10 cellular contexts compared by ENCODE assay signal in the genomic region with DNA sequence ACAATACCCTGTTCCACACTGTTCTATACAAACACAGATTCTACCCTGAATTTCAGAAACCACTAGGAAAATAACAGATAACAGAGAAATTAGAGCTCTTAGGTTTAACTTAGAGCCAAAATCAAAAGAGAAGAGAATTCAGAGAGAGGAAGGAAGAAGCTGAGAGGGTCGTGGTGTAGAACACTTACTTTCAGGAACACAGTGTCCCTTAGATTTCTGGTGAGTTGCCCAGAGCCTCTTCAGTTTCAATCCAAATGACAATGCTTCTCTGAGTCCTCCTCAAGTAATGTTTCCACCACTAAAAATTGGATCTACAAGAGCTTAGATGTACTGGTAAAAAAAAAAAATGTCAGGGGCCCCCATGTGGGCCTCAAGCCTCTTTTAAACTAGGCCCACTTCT. TPM values are rescaled to one million over a fixed set of nuclear protein-coding genes. Genes with fewer than 3 reads are reported as not detected.
DNase-seq lines count a peak whose midpoint lies in the region; ATAC-seq and TF ChIP-seq lines count a peak whose summit lies in the region.
"Had no signal": no experiment of that assay in that cellular context is flagged by ENCODE, and none has a peak within 500 bp of the region (broad histone marks: within the 10 kb centered on the region; RNA-seq: fewer than 3 reads in every experiment).

No MANE protein-coding gene starts in this region.

- H3K4me1 Mint-ChIP-seq in naive thymus-derived CD4-positive, alpha-beta T cell, result peaks cover 34 to 71% (median 58%) of the 10 kb centered on the region in 7 donors

- TF ChIP-seq CTCF in dorsolateral prefrontal cortex (IDR thresholded peaks at IDR 0.05 in 54 of 56, conservative IDR thresholded peaks at IDR 0.05 in 2 of 56; ENCODE audit: low read depth in 1 of 56, partially characterized antibody in 56 of 56) (no peak), vagina (IDR thresholded peaks at IDR 0.05) (no peak)

- CTCF ChIA-PET in naive thymus-derived CD4-positive, alpha-beta T cell (lab: Charles Lee), result interaction anchor here (0.7 kb wide), 1 partner anchor 86 kb away, joined by 3 read pairs; no protein-coding TSS in a partner anchor

- H3K9me3 Mint-ChIP-seq in naive thymus-derived CD4-positive, alpha-beta T cell, result no peaks in the 10 kb centered on the region

- no peaks in the 10 kb centered on the region for H3K27me3 Mint-ChIP-seq in naive thymus-derived CD4-positive, alpha-beta T cell

- DNase-seq in Right ventricle myocardium inferior (ENCODE audit: missing footprints), result no peak
- no peak for DNase-seq in cardiac septum (ENCODE audit: low spot score)
- DNase-seq in dorsolateral prefrontal cortex, result no peak
- no peak for DNase-seq in naive thymus-derived CD4-positive, alpha-beta T cell
- no peak for DNase-seq in vagina (ENCODE audit: extremely low spot score in 2 of 2)
- no peak for DNase-seq in NCI-H82 treated with DMSO at 0.1 percent for 48 hours (lab: John Stamatoyannopoulos, UW; ENCODE audit: unreplicated experiment)
- DNase-seq in activated CD4-positive, alpha-beta T cell treated with anti-CD3 and anti-CD28 coated beads for 1 hour, result no peak
- DNase-seq: NCI-H1048, SIG-M5 had no signal

- no peak for TF ChIP-seq POLR2A in vagina (IDR thresholded peaks at IDR 0.05)

- POLR2A ChIA-PET in naive thymus-derived CD4-positive, alpha-beta T cell (lab: Charles Lee), result interaction anchor here (1.0 to 3.2 kb wide), 2 partner anchors 12 to 91 kb away, joined by 3 to 15 read pairs; partner anchors contain the start of genes PPHLN1 and ZCRB1

- intact Hi-C loops in Right ventricle myocardium inferior (cut with DNase I) (loop anchor here (10.0 kb wide), 1 partner anchor 249 kb away; no protein-coding TSS in a partner anchor), cardiac septum (cut with DNase I) (loop anchor here (5.0 to 10.0 kb wide), 2 partner anchors 89 to 352 kb away; partner anchors contain the start of genes PPHLN1, PRICKLE1 and ZCRB1), dorsolateral prefrontal cortex (cut with DNase I) (loop anchor here in 1 of 2 donors (5.0 kb wide), 1 partner anchor 92 kb away; the partner anchor contains the start of genes PPHLN1 and ZCRB1), vagina (cut with DNase I) (loop anchor here (10.0 kb wide), 2 partner anchors 89 to 91 kb away; partner anchors contain the start of genes GXYLT1, PPHLN1 and ZCRB1)
- intact Hi-C loops in naive thymus-derived CD4-positive, alpha-beta T cell (cut with micrococcal nuclease), result loop anchor here (1.0 to 5.0 kb wide), 4 partner anchors 13 to 1572 kb away; partner anchors contain the start of genes IRAK4 (in 1 of the 2), PUS7L (in 1 of the 2) and TWF1 (in 1 of the 2)

- H3K4me1 ChIP-seq in naive thymus-derived CD4-positive, alpha-beta T cell (ENCODE audit: control insufficient read depth in 2 of 2, insufficient read depth in 2 of 2, low read length in 2 of 2), result peaks cover 26 to 31% of the 10 kb centered on the region in 2 donors
- peaks cover 58% of the 10 kb centered on the region for H3K4me1 ChIP-seq in vagina

- H3K27ac ChIP-seq in dorsolateral prefrontal cortex, result peak overlapping the region in 56 of 59 donors; percentile 6 to 95 (median 66)
- no peak overlapping the region for H3K27ac ChIP-seq in naive thymus-derived CD4-positive, alpha-beta T cell (ENCODE audit: low read depth, low read length)
- peak overlapping the region; percentile 92 for H3K27ac ChIP-seq in vagina

- no peaks in the 10 kb centered on the region for H3K9me3 ChIP-seq in naive thymus-derived CD4-positive, alpha-beta T cell (ENCODE audit: control insufficient read depth in 2 of 3, low read length in 3 of 3)
- no peaks in the 10 kb centered on the region for H3K9me3 ChIP-seq in vagina

- peak overlapping the region in 9 of 10 donors; percentile 30 to 96 (median 66) for H3K4me3 Mint-ChIP-seq in naive thymus-derived CD4-positive, alpha-beta T cell

- peak overlapping the region in 2 of 9 donors; percentile 17 to 80 for H3K27ac Mint-ChIP-seq in naive thymus-derived CD4-positive, alpha-beta T cell

- peaks cover 0 to 8% (median 0%) of the 10 kb centered on the region in 3 experiments for H3K36me3 ChIP-seq in naive thymus-derived CD4-positive, alpha-beta T cell (ENCODE audit: control insufficient read depth in 2 of 3, insufficient read depth in 3 of 3, low read length in 3 of 3)
- no peaks in the 10 kb centered on the region for H3K36me3 ChIP-seq in vagina

- H3K27me3 ChIP-seq in dorsolateral prefrontal cortex (no peaks in the 10 kb centered on the region), vagina (no peaks in the 10 kb centered on the region)
- H3K27me3 ChIP-seq in naive thymus-derived CD4-positive, alpha-beta T cell (ENCODE audit: control insufficient read depth in 2 of 2, insufficient read depth in 2 of 2, low read length in 2 of 2), result no peaks in the 10 kb centered on the region

- H3K36me3 Mint-ChIP-seq in naive thymus-derived CD4-positive, alpha-beta T cell, result peaks cover 0 to 25% (median 5%) of the 10 kb centered on the region in 5 donors

- peak overlapping the region in 42 of 59 donors; percentile 6 to 95 (median 84) for H3K4me3 ChIP-seq in dorsolateral prefrontal cortex
- no peak overlapping the region for H3K4me3 ChIP-seq in naive thymus-derived CD4-positive, alpha-beta T cell (ENCODE audit: low read length)
- H3K4me3 ChIP-seq in vagina, result peak overlapping the region in 1 of 2 donors; percentile 21

- ATAC-seq in Right ventricle myocardium inferior, result peak; percentile 62
- no peak for ATAC-seq in naive thymus-derived CD4-positive, alpha-beta T cell
- ATAC-seq in GM19397 (IDR thresholded peaks at IDR 0.05; ENCODE audit: unreplicated experiment), result no peak

RNA-seq across cellular contexts. Expression of gene YAF2, which starts 2.6 kb away (rescaled TPM):
- total RNA-seq in Right ventricle myocardium inferior (86.1 TPM), cardiac septum (84.8 TPM), dorsolateral prefrontal cortex (100 to 1,000 TPM in 2 of 120 experiments, 10 to 100 TPM in 118; 50.9 to 101 (median 80.2) TPM), vagina (23.1 TPM)
- 10 to 100 TPM; 36.3 to 56.2 (median 42.4) TPM for total RNA-seq in naive thymus-derived CD4-positive, alpha-beta T cell
- polyA plus RNA-seq in naive thymus-derived CD4-positive, alpha-beta T cell, result 10 to 100 TPM in 1 of 2 donors, 1 to 10 TPM in 1; 7.7 to 15.7 TPM
